Comparison of ENCODE assay signal across 29 cellular contexts in genomic region chr9:21903380-21903965, GRCh38.
"Had no signal": no experiment of that assay in that cellular context is flagged by ENCODE, and none has a peak within 500 bp of the region (broad histone marks: within the 10 kb centered on the region; RNA-seq: fewer than 3 reads in every experiment).

No MANE protein-coding gene starts in this region.

- H3K36me3 ChIP-seq: ascending aorta, cardiac muscle cell, SJSA1 had no signal

- H3K27me3 ChIP-seq: ascending aorta, cardiac muscle cell, SJSA1 had no signal

- H3K4me2 ChIP-seq: KMS-11 had no signal

- H3K4me1 Mint-ChIP-seq: activated naive CD8-positive, alpha-beta T cell treated with anti-CD3 and anti-CD28 coated beads, Interleukin-2, amount 50 U/mL, for 24 hours; brain had no signal

- H3K4me3 ChIP-seq: ascending aorta, cardiac muscle cell, SJSA1 had no signal

- H3K27me3 Mint-ChIP-seq: activated B cell treated with CpG ODN at 0.5 μM for 24 hours; activated CD4-positive, alpha-beta T cell treated with anti-CD3 and anti-CD28 coated beads, Interleukin-2, amount 10 ng/mL, durations not matched to agents 24 days and 14 days; activated CD8-positive, alpha-beta memory T cell treated with anti-CD3 and anti-CD28 coated beads, Interleukin-2, amount 10 ng/mL, durations not matched to agents 7 days and 5 days; activated naive CD8-positive, alpha-beta T cell treated with anti-CD3 and anti-CD28 coated beads, Interleukin-2, amount 50 U/mL, for 24 hours had no signal

- ATAC-seq: activated CD8-positive, alpha-beta memory T cell treated with anti-CD3 and anti-CD28 coated beads, Interleukin-2, amount 10 ng/mL, durations not matched to agents 7 days and 5 days; activated naive CD4-positive, alpha-beta T cell treated with anti-CD3 and anti-CD28 coated beads, Interleukin-2, amount 50 U/mL, for 72 hours; activated naive CD8-positive, alpha-beta T cell treated with anti-CD3 and anti-CD28 coated beads, Interleukin-2, amount 50 U/mL, for 24 hours; activated T-cell treated with anti-CD3 and anti-CD28 coated beads, Interleukin-2, amount 50 U/mL, for 4 hours; Panc1; SK-N-SH treated with all-trans-retinoic acid at 6 μM for 48 hours had no signal

- H3K4me3 Mint-ChIP-seq: activated B cell treated with CpG ODN at 0.5 μM for 24 hours; activated CD4-positive, alpha-beta T cell treated with anti-CD3 and anti-CD28 coated beads, Interleukin-2, amount 10 ng/mL, durations not matched to agents 24 days and 14 days; activated CD8-positive, alpha-beta memory T cell treated with anti-CD3 and anti-CD28 coated beads, Interleukin-2, amount 10 ng/mL, durations not matched to agents 7 days and 5 days; activated naive CD8-positive, alpha-beta T cell treated with anti-CD3 and anti-CD28 coated beads, Interleukin-2, amount 50 U/mL, for 24 hours; activated T-cell treated with anti-CD3 and anti-CD28 coated beads, Interleukin-2, amount 50 U/mL, for 4 hours; brain; T-helper 1 cell treated with Interleukin-12 subunit alpha and Interleukin-12 subunit beta and Interleukin-4 antibody, amounts not matched to agents 30 μg/mL and 1 μg/mL, for 36 hours had no signal

- H3K9ac ChIP-seq: KMS-11 had no signal

- DNase-seq: activated B cell treated with CpG ODN at 0.5 μM for 24 hours; activated CD4-positive, alpha-beta T cell treated with anti-CD3 and anti-CD28 coated beads for 1 hour; activated CD4-positive, alpha-beta T cell treated with anti-CD3 and anti-CD28 coated beads, Interleukin-2, amount 10 ng/mL, durations not matched to agents 24 days and 14 days; activated CD4-positive, alpha-beta T cell treated with anti-CD3 and anti-CD28 coated beads, Interleukin-2, amount 50 U/mL, for 48 hours; activated CD8-positive, alpha-beta memory T cell treated with anti-CD3 and anti-CD28 coated beads, Interleukin-2, amount 10 ng/mL, durations not matched to agents 7 days and 5 days; activated effector memory CD4-positive, alpha-beta T cell treated with anti-CD3 and anti-CD28 coated beads, Interleukin-2, amount 50 U/mL, for 16 hours; activated naive CD4-positive, alpha-beta T cell treated with Interleukin-2 at 50 U/mL for 16 hours; activated naive CD8-positive, alpha-beta T cell treated with anti-CD3 and anti-CD28 coated beads, Interleukin-2, amount 50 U/mL, for 24 hours; activated T-cell treated with anti-CD3 and anti-CD28 coated beads, Interleukin-2, amount 50 U/mL, for 4 hours; cerebellar nuclear complex; NCI-H1105 treated with DMSO at 0.1 percent for 48 hours; NCI-H1436 treated with DMSO at 0.1 percent for 48 hours; NCI-H187; NCI-H2081; NCI-H2227 treated with DMSO at 0.1 percent for 48 hours; NCI-H526 treated with DMSO at 0.1 percent for 48 hours; NCI-H82; Right ventricle myocardium superior; SW 1271 had no signal

- H3K4me1 ChIP-seq: ascending aorta had no signal

- H3K27ac Mint-ChIP-seq: activated B cell treated with CpG ODN at 0.5 μM for 24 hours; activated CD4-positive, alpha-beta T cell treated with anti-CD3 and anti-CD28 coated beads, Interleukin-2, amount 10 ng/mL, durations not matched to agents 24 days and 14 days; activated CD8-positive, alpha-beta memory T cell treated with anti-CD3 and anti-CD28 coated beads, Interleukin-2, amount 10 ng/mL, durations not matched to agents 7 days and 5 days; activated naive CD4-positive, alpha-beta T cell treated with anti-CD3 and anti-CD28 coated beads, Interleukin-2, amount 50 U/mL, for 72 hours; activated naive CD8-positive, alpha-beta T cell treated with anti-CD3 and anti-CD28 coated beads, Interleukin-2, amount 50 U/mL, for 24 hours; brain; T-helper 1 cell treated with Interleukin-12 subunit alpha and Interleukin-12 subunit beta and Interleukin-4 antibody, amounts not matched to agents 30 μg/mL and 1 μg/mL, for 36 hours had no signal

- H3K27ac ChIP-seq: ascending aorta, cardiac muscle cell, KMS-11, RWPE1 had no signal

- H3K9me3 ChIP-seq: SJSA1 had no signal
